Comparison of ENCODE assay signal across 19 cellular contexts in genomic region chr3:14373753-14374376, GRCh38. TPM values are rescaled to one million over a fixed set of nuclear protein-coding genes. Genes with fewer than 3 reads are reported as not detected.
DNase-seq lines count a peak whose midpoint lies in the region; ATAC-seq and TF ChIP-seq lines count a peak whose summit lies in the region.
"Had no signal": no experiment of that assay in that cellular context is flagged by ENCODE, and none has a peak within 500 bp of the region (broad histone marks: within the 10 kb centered on the region; RNA-seq: fewer than 3 reads in every experiment).

No MANE protein-coding gene starts in this region.

- peaks cover 32% of the 10 kb centered on the region for H3K4me1 Mint-ChIP-seq in central memory CD8-positive, alpha-beta T cell
- peaks cover 43% of the 10 kb centered on the region for H3K4me1 Mint-ChIP-seq in nephron

- peak overlapping the region; percentile 14 for H3K27ac Mint-ChIP-seq in central memory CD8-positive, alpha-beta T cell (ENCODE audit: low read depth)
- peak overlapping the region; percentile 48 to 90 (median 69) for H3K27ac Mint-ChIP-seq in nephron
- H3K27ac Mint-ChIP-seq: activated CD4-positive, alpha-beta T cell treated with anti-CD3 and anti-CD28 coated beads, Interleukin-2, amount 10 ng/mL, durations not matched to agents 24 days and 14 days; activated naive CD8-positive, alpha-beta T cell had no signal

- TF ChIP-seq EP300 in suprapubic skin (IDR thresholded peaks at IDR 0.05), result no peak

- H3K4me1 ChIP-seq in right atrium auricular region, result peaks cover 0 to 71% of the 10 kb centered on the region in 2 donors
- H3K4me1 ChIP-seq in upper lobe of right lung, result peaks cover 46% of the 10 kb centered on the region
- peaks cover 74% of the 10 kb centered on the region for H3K4me1 ChIP-seq in suprapubic skin

- H3K36me3 ChIP-seq in right atrium auricular region, result no peaks in the 10 kb centered on the region
- no peaks in the 10 kb centered on the region for H3K36me3 ChIP-seq in upper lobe of right lung
- H3K36me3 ChIP-seq in suprapubic skin, result no peaks in the 10 kb centered on the region
- H3K36me3 ChIP-seq: BLaER1 treated with 17β-estradiol and CSF1 and Interleukin-3, amounts not matched to agents 10 nM and 100 nM; sigmoid colon had no signal

- intact Hi-C loops in Right ventricle myocardium inferior (cut with DNase I), result no loop called here
- intact Hi-C loops in upper lobe of right lung (cut with DNase I), result no loop called here
- intact Hi-C loops in left colon (cut with DNase I, micrococcal nuclease), result no loop called here

- no peaks in the 10 kb centered on the region for H3K9me3 ChIP-seq in right atrium auricular region
- H3K9me3 ChIP-seq in upper lobe of right lung, result no peaks in the 10 kb centered on the region
- H3K9me3 ChIP-seq in suprapubic skin, result no peaks in the 10 kb centered on the region
- H3K9me3 ChIP-seq: BLaER1 treated with 17β-estradiol and CSF1 and Interleukin-3, amounts not matched to agents 10 nM and 100 nM; sigmoid colon had no signal

- ATAC-seq in Right ventricle myocardium inferior, result no peak
- no peak for ATAC-seq in central memory CD8-positive, alpha-beta T cell (replicated peaks; ENCODE audit: extremely low read depth, poor library complexity, severe bottlenecking)
- ATAC-seq in upper lobe of right lung, result no peak
- no peak for ATAC-seq in left colon
- ATAC-seq: natural killer cell had no signal

- H3K27me3 Mint-ChIP-seq in central memory CD8-positive, alpha-beta T cell, result peaks cover 10% of the 10 kb centered on the region
- peaks cover 20% of the 10 kb centered on the region for H3K27me3 Mint-ChIP-seq in nephron (ENCODE audit: low read depth)
- H3K27me3 Mint-ChIP-seq: activated naive CD8-positive, alpha-beta T cell had no signal

- H3K9me3 Mint-ChIP-seq in central memory CD8-positive, alpha-beta T cell, result no peaks in the 10 kb centered on the region
- H3K9me3 Mint-ChIP-seq in nephron, result no peaks in the 10 kb centered on the region
- H3K9me3 Mint-ChIP-seq: activated CD4-positive, alpha-beta T cell treated with anti-CD3 and anti-CD28 coated beads, Interleukin-2, amount 10 ng/mL, durations not matched to agents 24 days and 14 days; natural killer cell had no signal

- H3K4me3 ChIP-seq in right atrium auricular region (no peak overlapping the region), upper lobe of right lung (no peak overlapping the region), suprapubic skin (no peak overlapping the region)
- H3K4me3 ChIP-seq: BLaER1 treated with 17β-estradiol and CSF1 and Interleukin-3, amounts not matched to agents 10 nM and 100 nM; sigmoid colon had no signal

- no peak for DNase-seq in right atrium auricular region (ENCODE audit: low spot score)
- DNase-seq in Right ventricle myocardium inferior (ENCODE audit: missing footprints), result no peak
- DNase-seq in central memory CD8-positive, alpha-beta T cell (ENCODE audit: low spot score in 2 of 2), result no peak
- no peak for DNase-seq in upper lobe of right lung
- no peak for DNase-seq in suprapubic skin (ENCODE audit: low spot score in 2 of 2)
- DNase-seq in retina, result no peak
- DNase-seq in left colon, result no peak
- DNase-seq: activated CD4-positive, alpha-beta T cell treated with anti-CD3 and anti-CD28 coated beads, Interleukin-2, amount 10 ng/mL, durations not matched to agents 24 days and 14 days; COR-L47; DMS79 treated with DMSO at 0.1 percent for 48 hours; Kasumi-1; natural killer cell; NCI-H187 treated with DMSO at 0.1 percent for 48 hours; NCI-H526 treated with DMSO at 0.1 percent for 48 hours; sigmoid colon had no signal

- H3K4me3 Mint-ChIP-seq in central memory CD8-positive, alpha-beta T cell, result no peak overlapping the region
- peak overlapping the region in 1 of 3 experiments; percentile 73 for H3K4me3 Mint-ChIP-seq in nephron
- H3K4me3 Mint-ChIP-seq: activated CD4-positive, alpha-beta T cell treated with anti-CD3 and anti-CD28 coated beads, Interleukin-2, amount 10 ng/mL, durations not matched to agents 24 days and 14 days; activated naive CD8-positive, alpha-beta T cell; natural killer cell had no signal

- 52% methylated on average over 9 of the region's 11 CpGs for WGBS in suprapubic skin

- TF ChIP-seq CTCF in right atrium auricular region (IDR thresholded peaks at IDR 0.05), result no peak
- TF ChIP-seq CTCF in nephron (IDR thresholded peaks at IDR 0.05; ENCODE audit: unreplicated experiment in 3 of 3), result no peak
- no peak for TF ChIP-seq CTCF in upper lobe of right lung (IDR thresholded peaks at IDR 0.05)
- TF ChIP-seq CTCF in suprapubic skin (IDR thresholded peaks at IDR 0.05), result no peak

- H3K36me3 Mint-ChIP-seq in central memory CD8-positive, alpha-beta T cell (ENCODE audit: insufficient read depth), result peaks cover 1% of the 10 kb centered on the region
- no peaks in the 10 kb centered on the region for H3K36me3 Mint-ChIP-seq in nephron (ENCODE audit: low read depth)
- H3K36me3 Mint-ChIP-seq: activated naive CD8-positive, alpha-beta T cell; natural killer cell had no signal

- H3K27ac ChIP-seq in right atrium auricular region (peak overlapping the region; percentile 73 to 84), upper lobe of right lung (peak overlapping the region; percentile 47), suprapubic skin (no peak overlapping the region)
- H3K27ac ChIP-seq: parathyroid adenoma, sigmoid colon had no signal

- H3K27me3 ChIP-seq in right atrium auricular region (no peaks in the 10 kb centered on the region), upper lobe of right lung (no peaks in the 10 kb centered on the region), suprapubic skin (no peaks in the 10 kb centered on the region)
- H3K27me3 ChIP-seq: BLaER1 treated with 17β-estradiol and CSF1 and Interleukin-3, amounts not matched to agents 10 nM and 100 nM; sigmoid colon had no signal

- TF ChIP-seq POLR2A in suprapubic skin (IDR thresholded peaks at IDR 0.05), result no peak

RNA-seq across cellular contexts. Expression of gene SLC6A6, which starts 28.5 kb away (rescaled TPM):
- total RNA-seq in right atrium auricular region, result 10 to 100 TPM; 81.5 to 85.9 TPM
- 14.3 TPM for total RNA-seq in Right ventricle myocardium inferior
- total RNA-seq in upper lobe of right lung, result 54.3 TPM
- total RNA-seq in suprapubic skin, result 100 to 1,000 TPM in 2 of 4 donors, 10 to 100 TPM in 2; 85.4 to 149 (median 102) TPM
- total RNA-seq in left colon, result 1 to 10 TPM; 6.7 to 8.3 TPM
